Comparison of ENCODE assay signal across 8 cellular contexts in the genomic region with DNA sequence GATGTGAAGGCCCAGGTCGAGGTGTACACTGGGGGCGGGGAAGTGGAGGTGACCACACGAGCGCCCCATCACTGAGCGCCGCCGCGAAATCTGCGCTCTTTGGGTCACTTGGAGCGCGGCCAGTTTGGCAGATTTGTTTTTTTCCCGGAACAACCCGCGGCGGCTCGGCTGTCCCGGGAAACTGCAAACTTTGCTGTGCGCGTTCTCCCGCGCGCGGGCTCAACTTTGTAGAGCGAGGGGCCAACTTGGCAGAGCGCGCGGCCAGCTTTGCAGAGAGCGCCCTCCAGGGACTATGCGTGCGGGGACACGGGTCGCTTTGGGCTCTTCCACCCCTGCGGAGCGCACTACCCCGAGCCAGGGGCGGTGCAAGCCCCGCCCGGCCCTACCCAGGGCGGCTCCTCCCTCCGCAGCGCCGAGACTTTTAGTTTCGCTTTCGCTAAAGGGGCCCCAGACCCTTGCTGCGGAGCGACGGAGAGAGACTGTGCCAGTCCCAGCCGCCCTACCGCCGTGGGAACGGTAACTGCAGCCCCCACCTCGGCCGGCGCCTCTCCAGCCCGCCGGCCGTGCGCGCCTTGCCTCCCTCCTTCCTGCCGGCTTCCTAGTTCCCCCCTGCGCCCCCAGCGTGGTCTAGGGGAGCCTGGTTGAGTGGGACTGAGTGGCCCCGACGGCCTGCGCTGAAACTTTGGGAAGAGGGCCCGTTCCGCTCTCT. TPM values are rescaled to one million over a fixed set of nuclear protein-coding genes. Genes with fewer than 3 reads are reported as not detected.
DNase-seq lines count a peak whose midpoint lies in the region; ATAC-seq and TF ChIP-seq lines count a peak whose summit lies in the region.

A gene (plus strand): TSS at position 450 of the 709 bp plus-strand sequence. CDS start 17,582 bp downstream, outside the sequence.

- no peaks in the 10 kb centered on the region for H3K27me3 Mint-ChIP-seq in activated naive CD4-positive, alpha-beta T cell treated with anti-CD3 and anti-CD28 coated beads for 36 hours (ENCODE audit: low read depth)

- no peaks in the 10 kb centered on the region for H3K9me3 ChIP-seq in gastroesophageal sphincter

- peak within 1 kb of the TSS; percentile 77 to 99 (median 94) for H3K27ac ChIP-seq in gastroesophageal sphincter

- peaks cover 0 to 33% (median 3%) of the 10 kb centered on the region in 3 donors for H3K4me1 ChIP-seq in gastroesophageal sphincter

- TF ChIP-seq POLR2A in gastroesophageal sphincter (IDR thresholded peaks at IDR 0.05) = peak; percentile 49 to 66

- H3K4me1 Mint-ChIP-seq in activated naive CD4-positive, alpha-beta T cell treated with anti-CD3 and anti-CD28 coated beads for 36 hours (ENCODE audit: low read depth) = peaks cover 39% of the 10 kb centered on the region

- peak; percentile 26; the same call in 1 of the 2 replicates for TF ChIP-seq RAD21 in Ishikawa (IDR thresholded peaks at IDR 0.05; ENCODE audit: low read depth)

- peak; percentile 90 for DNase-seq in EL
- peak; percentile 49 for DNase-seq in SK-N-DZ (ENCODE audit: low spot score)
- DNase-seq in activated naive CD4-positive, alpha-beta T cell treated with anti-CD3 and anti-CD28 coated beads for 36 hours = peak; percentile 77
- peak in 53 of 56 donors; percentile 25 to 84 (median 61) for DNase-seq in nucleus accumbens (lab: John Stamatoyannopoulos, UW)
- peak; percentile 54 for DNase-seq in superior temporal gyrus (ENCODE audit: extremely low spot score)

- intact Hi-C loops in activated naive CD4-positive, alpha-beta T cell treated with anti-CD3 and anti-CD28 coated beads for 36 hours (cut with micrococcal nuclease) = loop anchor here (1.0 to 10.0 kb wide), 10 partner anchors 173 to 1292 kb away; no protein-coding TSS in a partner anchor

- H3K36me3 Mint-ChIP-seq in activated naive CD4-positive, alpha-beta T cell treated with anti-CD3 and anti-CD28 coated beads for 36 hours (ENCODE audit: low read depth) = peaks cover 16% of the 10 kb centered on the region

- peak within 1 kb of the TSS; percentile 83 for H3K4me3 Mint-ChIP-seq in activated naive CD4-positive, alpha-beta T cell treated with anti-CD3 and anti-CD28 coated beads for 36 hours

- peak within 1 kb of the TSS; percentile 70 to 97 for H3K4me3 ChIP-seq in gastroesophageal sphincter

- WGBS in gastroesophageal sphincter (ENCODE audit: low coverage in 1 of 2), 2 donors = 7% methylated on average over 3 of the region's 67 CpGs; no CpG with 5 or more reads in 1 of the 2 donors

- TF ChIP-seq EP300 in Ishikawa (IDR thresholded peaks at IDR 0.05; ENCODE audit: borderline replicate concordance) = no peak
- TF ChIP-seq EP300 in gastroesophageal sphincter (IDR thresholded peaks at IDR 0.05) = no peak

- H3K27ac Mint-ChIP-seq in activated naive CD4-positive, alpha-beta T cell treated with anti-CD3 and anti-CD28 coated beads for 36 hours = peak within 1 kb of the TSS; percentile 68

- no peaks in the 10 kb centered on the region for H3K36me3 ChIP-seq in gastroesophageal sphincter

- CTCF ChIA-PET in activated naive CD4-positive, alpha-beta T cell treated with anti-CD3 and anti-CD28 coated beads for 36 hours (lab: Charles Lee) = interaction anchor here (0.6 to 2.2 kb wide), 15 partner anchors 10 to 559 kb away, joined by 3 to 6 read pairs (median 4); a partner anchor contains a TSS

- ATAC-seq in GM21576 (IDR thresholded peaks at IDR 0.05; ENCODE audit: unreplicated experiment) = peak; percentile 62
- peak; percentile 90 for ATAC-seq in gastroesophageal sphincter

- peak in 1 of 4 experiments; percentile 9 for TF ChIP-seq CTCF in gastroesophageal sphincter (IDR thresholded peaks at IDR 0.05)

- peaks cover 12% of the 10 kb centered on the region for H3K9me3 Mint-ChIP-seq in activated naive CD4-positive, alpha-beta T cell treated with anti-CD3 and anti-CD28 coated beads for 36 hours

- no peaks in the 10 kb centered on the region for H3K27me3 ChIP-seq in gastroesophageal sphincter

TF ChIP-seq in Ishikawa, 13 proteins besides CTCF, POLR2A, EP300 and RAD21:
- peak; percentile 47; the same call in 1 of the 2 replicates for TF ChIP-seq TAF1 (IDR thresholded peaks at IDR 0.05; ENCODE audit: low read depth)
- TF ChIP-seq TCF12 (IDR thresholded peaks at IDR 0.05; ENCODE audit: low read depth) = peak; percentile 37; the same call in 1 of the 2 replicates
- peak; percentile 55; the same call in 1 of the 2 replicates for TF ChIP-seq ZBTB7A (IDR thresholded peaks at IDR 0.05; ENCODE audit: low read depth)
- no peak for TF ChIP-seq EGR1 (IDR thresholded peaks at IDR 0.05)
- TF ChIP-seq, protein P1, sequence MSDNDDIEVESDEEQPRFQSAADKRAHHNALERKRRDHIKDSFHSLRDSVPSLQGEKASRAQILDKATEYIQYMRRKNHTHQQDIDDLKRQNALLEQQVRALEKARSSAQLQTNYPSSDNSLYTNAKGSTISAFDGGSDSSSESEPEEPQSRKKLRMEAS (IDR thresholded peaks at IDR 0.05) = peak; percentile 58; the same call in 1 of the 2 replicates
- TF ChIP-seq CREB1 (IDR thresholded peaks at IDR 0.05; ENCODE audit: low read depth) = no peak
- peak; percentile 80 for TF ChIP-seq NFIC (IDR thresholded peaks at IDR 0.05)

RNA-seq across cellular contexts. Expression of the gene that starts here (rescaled TPM):
- 4.3 and 4.7 TPM in 2 replicates for polyA plus RNA-seq in SK-N-DZ (2014; cell fraction: cytosol; rRNA removed)
- 1.0 and 5.2 TPM in 2 replicates for polyA plus RNA-seq in SK-N-DZ (2014; cell fraction: nucleus; rRNA removed)
- total RNA-seq in activated naive CD4-positive, alpha-beta T cell treated with anti-CD3 and anti-CD28 coated beads for 36 hours = 1 to 10 TPM; 6.1 to 7.2 TPM
- 10 to 100 TPM; 13.7 to 29.2 (median 20.1) TPM for total RNA-seq in gastroesophageal sphincter

Comparison
In these comparisons a context has a peak if more than half of its experiments do, and no peak if none do; other contexts are left out.
1. Peak in every context shown above with its lines: DNase-seq, ATAC-seq, H3K4me3 ChIP-seq and H3K27ac ChIP-seq.